ENCODE assay signal across 8 cellular contexts in genomic region chr15:67914537-67915373, GRCh38.
DNase-seq lines count a peak whose midpoint lies in the region; ATAC-seq, FAIRE-seq and TF ChIP-seq lines count a peak whose summit lies in the region.

No MANE protein-coding gene starts in this region.

- H3K9ac ChIP-seq in smooth muscle cell (ENCODE audit: low read depth) = no peak overlapping the region

- peaks cover 22% of the 10 kb centered on the region for H3F3A ChIP-seq in smooth muscle cell (ENCODE audit: low read depth)

- no peak for FAIRE-seq in GM12892 (lab: Jason Lieb, UNC)

- WGBS in smooth muscle cell (ENCODE audit: low lambda C conversion rate) = 14% methylated on average over 6 of the region's 6 CpGs

- no peaks in the 10 kb centered on the region for H3K9me3 ChIP-seq in smooth muscle cell (replicated peaks; ENCODE audit: low read depth)

- TF ChIP-seq CTCF in LNCaP clone FGC (IDR thresholded peaks at IDR 0.05; ENCODE audit: control insufficient read depth, extremely low read depth, insufficient read depth) (no peak), VCaP (conservative IDR thresholded peaks at IDR 0.05) (no peak), smooth muscle cell (IDR thresholded peaks at IDR 0.05; ENCODE audit: borderline replicate concordance, insufficient read depth, poor library complexity, severe bottlenecking) (no peak)

- peak overlapping the region; percentile 20 for H3K4me3 ChIP-seq in LNCaP clone FGC (ENCODE audit: low read depth, low read length)
- H3K4me3 ChIP-seq in smooth muscle cell = peak overlapping the region; percentile 31

- H3K27ac ChIP-seq in VCaP = peak overlapping the region; percentile 99
- H3K27ac ChIP-seq in smooth muscle cell (ENCODE audit: low read depth) = peak overlapping the region; percentile 58

- no peaks in the 10 kb centered on the region for H3K36me3 ChIP-seq in smooth muscle cell (ENCODE audit: low read depth)

- H2AFZ ChIP-seq in smooth muscle cell (ENCODE audit: low read depth) = peak overlapping the region; percentile 12

- H3K4me2 ChIP-seq in smooth muscle cell = peak overlapping the region; percentile 78

- H3K4me1 ChIP-seq in smooth muscle cell (ENCODE audit: low read depth) = peaks cover 36% of the 10 kb centered on the region

- no peaks in the 10 kb centered on the region for H3K79me2 ChIP-seq in smooth muscle cell (ENCODE audit: low read depth)

- no peak for TF ChIP-seq POLR2A in GM12892 (IDR thresholded peaks at IDR 0.05; ENCODE audit: low read depth, low read length)

- H3K27me3 ChIP-seq in smooth muscle cell (ENCODE audit: low read depth) = no peaks in the 10 kb centered on the region

- DNase-seq in LNCaP clone FGC (ENCODE audit: low read depth) (peak; percentile 62), iPS-NIHi7 (ENCODE audit: extremely low spot score) (peak; percentile 64), smooth muscle cell (lab: John Stamatoyannopoulos, UW; ENCODE audit: unreplicated experiment) (no peak), kidney glomerular epithelial cell (lab: John Stamatoyannopoulos, UW) (no peak), GM12892 (ENCODE audit: insufficient read length) (no peak)
- no peak for DNase-seq in activated effector memory CD4-positive, alpha-beta T cell treated with Interleukin-2 at 50 U/mL for 16 hours

- no peaks in the 10 kb centered on the region for H4K20me1 ChIP-seq in smooth muscle cell (ENCODE audit: low read depth)

- no peak for ATAC-seq in SK-N-SH treated with all-trans-retinoic acid at 6 μM for 48 hours

TF ChIP-seq in SK-N-SH treated with all-trans-retinoic acid at 6 μM for 48 hours, 23 proteins besides CTCF, POLR2A, EP300 and RAD21:
- no peak for TF ChIP-seq ZFP3 (CRISPR knock-in tag; IDR thresholded peaks at IDR 0.05)
- no peak for TF ChIP-seq OSR1 (CRISPR knock-in tag; IDR thresholded peaks at IDR 0.05)
- TF ChIP-seq RARB (CRISPR knock-in tag; IDR thresholded peaks at IDR 0.05) = no peak
- TF ChIP-seq TOX (CRISPR knock-in tag; IDR thresholded peaks at IDR 0.05; ENCODE audit: borderline replicate concordance) = no peak
- TF ChIP-seq CREB5 (CRISPR knock-in tag; IDR thresholded peaks at IDR 0.05; ENCODE audit: low read depth) = no peak
- no peak for TF ChIP-seq PATZ1 (CRISPR knock-in tag; IDR thresholded peaks at IDR 0.05; ENCODE audit: borderline replicate concordance)
- TF ChIP-seq ZNF8 (CRISPR knock-in tag; IDR thresholded peaks at IDR 0.05) = no peak
- no peak for TF ChIP-seq TSHZ2 (CRISPR knock-in tag; IDR thresholded peaks at IDR 0.05)
- no peak for TF ChIP-seq ZNF565 (CRISPR knock-in tag; conservative IDR thresholded peaks at IDR 0.05; ENCODE audit: low read depth)
- TF ChIP-seq ARNTL (CRISPR knock-in tag; IDR thresholded peaks at IDR 0.05; ENCODE audit: borderline replicate concordance, low read depth) = no peak
- TF ChIP-seq GLIS3 (CRISPR knock-in tag; IDR thresholded peaks at IDR 0.05) = no peak
- TF ChIP-seq BACH2 (CRISPR knock-in tag; IDR thresholded peaks at IDR 0.05; ENCODE audit: borderline replicate concordance) = no peak
- TF ChIP-seq CSRNP3 (CRISPR knock-in tag; IDR thresholded peaks at IDR 0.05) = no peak

Comparison
In these comparisons a context has a peak if more than half of its experiments do, and no peak if none do; other contexts are left out.
1. DNase-seq: peak in LNCaP clone FGC (single experiment) and iPS-NIHi7 (single experiment); none in smooth muscle cell (single experiment), kidney glomerular epithelial cell (single experiment), GM12892 (single experiment) and activated effector memory CD4-positive, alpha-beta T cell treated with Interleukin-2 at 50 U/mL for 16 hours (single experiment).